Comparison of ENCODE assay signal across 1 cellular context in the genomic region with DNA sequence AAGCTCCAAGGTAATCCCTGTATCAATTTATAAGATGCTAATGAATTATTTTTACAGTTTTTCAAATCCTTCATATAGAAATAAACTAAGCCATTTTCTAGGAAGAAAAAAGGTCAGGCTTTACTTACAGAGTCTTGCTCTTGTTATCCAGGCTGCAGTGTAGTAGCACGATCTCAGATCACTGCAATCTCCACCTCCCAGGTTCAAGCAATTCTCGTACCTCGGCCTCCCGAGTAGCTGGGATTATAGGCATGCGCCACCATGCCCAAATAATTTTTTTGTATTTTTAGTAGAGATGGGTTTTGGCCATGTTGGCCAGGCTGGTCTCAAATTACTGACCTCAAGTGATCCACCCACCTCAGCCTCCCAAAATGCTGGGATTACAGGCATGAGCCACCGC.
TF ChIP-seq lines count a peak whose summit lies in the region.

No MANE protein-coding gene starts in this region.

TF ChIP-seq in H1, 55 proteins besides CTCF, POLR2A, EP300 and RAD21:
- TF ChIP-seq SP1 (IDR thresholded peaks at IDR 0.05; ENCODE audit: low read depth, low read length): no peak
- TF ChIP-seq RFX5 (IDR thresholded peaks at IDR 0.05; ENCODE audit: borderline replicate concordance, low read depth, low read length): no peak
- no peak for TF ChIP-seq E2F6 (IDR thresholded peaks at IDR 0.05)
- no peak for TF ChIP-seq PHF8 (conservative IDR thresholded peaks at IDR 0.05; ENCODE audit: low read depth, low read length)
- no peak for TF ChIP-seq POU5F1 (IDR thresholded peaks at IDR 0.05; ENCODE audit: low read depth, low read length)
- no peak for TF ChIP-seq EGR1 (IDR thresholded peaks at IDR 0.05; ENCODE audit: borderline replicate concordance, low read depth, low read length)
- TF ChIP-seq SIRT6 (IDR thresholded peaks at IDR 0.05; ENCODE audit: low read length): no peak
- no peak for TF ChIP-seq CHD2 (IDR thresholded peaks at IDR 0.05; ENCODE audit: low read length)
- no peak for TF ChIP-seq KDM5A (IDR thresholded peaks at IDR 0.05; ENCODE audit: low read length)
TF ChIP-seq in H1: peak in this region for 0.
